In the genomic region with DNA sequence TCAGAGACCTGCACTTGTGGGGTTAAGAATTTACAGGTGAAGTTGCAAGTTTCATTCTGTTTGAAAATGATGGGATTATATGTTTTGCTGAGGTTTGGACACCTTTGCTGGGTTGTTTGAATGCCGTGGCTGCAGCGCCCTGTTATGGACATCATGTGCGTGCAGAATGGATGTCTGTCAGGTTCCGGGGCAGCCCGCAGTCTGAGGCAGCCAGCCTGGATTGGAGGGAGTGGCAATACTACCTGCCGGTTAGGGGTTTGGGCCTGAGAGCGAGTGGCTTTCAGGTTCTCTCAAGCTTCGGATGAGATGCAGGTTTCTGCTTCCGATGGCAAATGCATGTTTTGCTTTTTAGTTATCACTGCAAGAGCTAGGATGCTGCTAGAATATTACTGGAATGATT, we compare ENCODE assay signal across 8 cellular contexts. TPM values are rescaled to one million over a fixed set of nuclear protein-coding genes. Genes with fewer than 3 reads are reported as not detected.
DNase-seq lines count a peak whose midpoint lies in the region; ATAC-seq and TF ChIP-seq lines count a peak whose summit lies in the region.

No MANE protein-coding gene starts in this region.

- H3K9me3 ChIP-seq in BLaER1 treated with 17β-estradiol and CSF1 and Interleukin-3, amounts not matched to agents 10 nM and 100 nM (replicated peaks in 1 of 11), result no peaks in the 10 kb centered on the region

- H3K4me2 ChIP-seq in BLaER1 treated with 17β-estradiol and CSF1 and Interleukin-3, amounts not matched to agents 10 nM and 100 nM, result peak overlapping the region; percentile 80 to 98 (median 94)

- intact Hi-C loops in natural killer cell (cut with micrococcal nuclease), result loop anchor here (5.0 kb wide), 3 partner anchors 69 to 449 kb away; a partner anchor contains a TSS

- peak overlapping the region; percentile 100 for H3K27ac Mint-ChIP-seq in natural killer cell

- peak overlapping the region; percentile 100 for H3K4me3 Mint-ChIP-seq in natural killer cell

- H3K27me3 ChIP-seq in BLaER1 treated with 17β-estradiol and CSF1 and Interleukin-3, amounts not matched to agents 10 nM and 100 nM, result no peaks in the 10 kb centered on the region

- no peaks in the 10 kb centered on the region for H3K27me3 Mint-ChIP-seq in natural killer cell (ENCODE audit: low read depth in 2 of 2)

- H3K4me1 ChIP-seq in BLaER1 treated with 17β-estradiol and CSF1 and Interleukin-3, amounts not matched to agents 10 nM and 100 nM, result peaks cover 71 to 92% (median 78%) of the 10 kb centered on the region in 10 experiments

- H3K9me3 Mint-ChIP-seq in natural killer cell, result no peaks in the 10 kb centered on the region

- DNase-seq in RPMI8226 (peak; percentile 81), activated gamma-delta T cell treated with Interleukin-2 at 50 U/mL for 16 hours (peak; percentile 71), natural killer cell (peak; percentile 36), H4 (ENCODE audit: low spot score) (no peak), NCI-H1417 (lab: John Stamatoyannopoulos, UW) (no peak), foreskin melanocyte (no peak), hepatic stellate cell (ENCODE audit: low spot score) (no peak)

- no peaks in the 10 kb centered on the region for H3K36me3 Mint-ChIP-seq in natural killer cell

- no peak for TF ChIP-seq CTCF in natural killer cell (IDR thresholded peaks at IDR 0.05)

- H3K4me3 ChIP-seq in BLaER1 treated with 17β-estradiol and CSF1 and Interleukin-3, amounts not matched to agents 10 nM and 100 nM, result peak overlapping the region; percentile 24 to 76 (median 62); a peak in 19 of 20 replicates

- peak overlapping the region in 10 of 11 experiments; percentile 90 to 99 (median 98); a peak in 20 of 22 replicates for H3K27ac ChIP-seq in BLaER1 treated with 17β-estradiol and CSF1 and Interleukin-3, amounts not matched to agents 10 nM and 100 nM

- H3K9ac ChIP-seq in BLaER1 treated with 17β-estradiol and CSF1 and Interleukin-3, amounts not matched to agents 10 nM and 100 nM, result peak overlapping the region; percentile 36 to 95 (median 88); a peak in 21 of 22 replicates

- H4K20me1 ChIP-seq in BLaER1 treated with 17β-estradiol and CSF1 and Interleukin-3, amounts not matched to agents 10 nM and 100 nM, result peaks cover 0 to 41% (median 27%) of the 10 kb centered on the region in 11 experiments; a peak in 18 of 22 replicates

- no peak for ATAC-seq in natural killer cell

- peaks cover 83 to 91% of the 10 kb centered on the region in 2 donors for H3K4me1 Mint-ChIP-seq in natural killer cell

- peaks cover 4 to 14% (median 12%) of the 10 kb centered on the region in 11 experiments for H3K36me3 ChIP-seq in BLaER1 treated with 17β-estradiol and CSF1 and Interleukin-3, amounts not matched to agents 10 nM and 100 nM

RNA-seq across cellular contexts. Expression of a gene that starts 1.1 kb away (rescaled TPM):
- 100 to 1,000 TPM; 218 to 404 (median 347) TPM for total RNA-seq in natural killer cell
- total RNA-seq in H4 (2014; rRNA removed; shearing (Covaris generic)), result 24.2 and 27.2 TPM in 2 replicates

Comparison
In these comparisons a context has a peak if more than half of its experiments do, and no peak if none do; other contexts are left out.
1. DNase-seq: peak in RPMI8226 (single experiment), activated gamma-delta T cell treated with Interleukin-2 at 50 U/mL for 16 hours (single experiment) and natural killer cell (single experiment); none in H4 (single experiment), NCI-H1417 (0 of 3), foreskin melanocyte (single experiment) and hepatic stellate cell (single experiment).